12 cellular contexts compared by ENCODE assay signal in genomic region chr12:110339184-110339952, GRCh38. TPM values are rescaled to one million over a fixed set of nuclear protein-coding genes. Genes with fewer than 3 reads are reported as not detected.
DNase-seq lines count a peak whose midpoint lies in the region; ATAC-seq and TF ChIP-seq lines count a peak whose summit lies in the region.
"Had no signal": no experiment of that assay in that cellular context is flagged by ENCODE, and none has a peak within 500 bp of the region (broad histone marks: within the 10 kb centered on the region; RNA-seq: fewer than 3 reads in every experiment).

No MANE protein-coding gene starts in this region.

- peak overlapping the region; percentile 63 to 83 (median 69) for H3K27ac ChIP-seq in stomach

- H3K4me3 Mint-ChIP-seq in activated CD4-positive, alpha-beta T cell treated with anti-CD3 and anti-CD28 coated beads for 36 hours: no peak overlapping the region
- H3K4me3 Mint-ChIP-seq in WTC11 (no peak overlapping the region), glutamatergic neuron (ENCODE audit: unreplicated experiment) (peak overlapping the region; percentile 52)

- peaks cover 100% of the 10 kb centered on the region in 4 donors for H3K36me3 ChIP-seq in stomach

- H3K27me3 ChIP-seq in stomach: no peaks in the 10 kb centered on the region

- peaks cover 10 to 31% (median 12%) of the 10 kb centered on the region in 4 donors for H3K4me1 ChIP-seq in stomach

- TF ChIP-seq POLR2A in stomach (IDR thresholded peaks at IDR 0.05): no peak

- intact Hi-C loops in activated CD4-positive, alpha-beta T cell treated with anti-CD3 and anti-CD28 coated beads for 36 hours (cut with DNase I, micrococcal nuclease): loop anchor here in 1 of 2 experiments (1.0 kb wide), 1 partner anchor 239 kb away; no protein-coding TSS in a partner anchor
- intact Hi-C loops in stomach (cut with DNase I; ENCODE audit: low total_unique reads): no loop called here

- WGBS in stomach, 5 donors: 31 to 59% (median 39%) methylated on average over 8 of the region's 8 CpGs

- H3K4me1 Mint-ChIP-seq in activated CD4-positive, alpha-beta T cell treated with anti-CD3 and anti-CD28 coated beads for 36 hours: no peaks in the 10 kb centered on the region
- H3K4me1 Mint-ChIP-seq in WTC11: no peaks in the 10 kb centered on the region
- peaks cover 34% of the 10 kb centered on the region for H3K4me1 Mint-ChIP-seq in glutamatergic neuron (ENCODE audit: low read depth, unreplicated experiment)

- no peak for DNase-seq in activated CD4-positive, alpha-beta T cell treated with anti-CD3 and anti-CD28 coated beads for 36 hours
- no peak for DNase-seq in activated CD4-positive, alpha-beta T cell treated with anti-CD3 and anti-CD28 coated beads for 1 hour
- DNase-seq in WTC11 (ENCODE audit: low spot score): no peak
- no peak for DNase-seq in glutamatergic neuron
- no peak for DNase-seq in stomach
- no peak for DNase-seq in NCI-H187 treated with DMSO at 0.1 percent for 48 hours (lab: John Stamatoyannopoulos, UW)
- no peak for DNase-seq in NOMO-1 treated with DMSO at 0.1 percent for 48 hours (lab: John Stamatoyannopoulos, UW; ENCODE audit: unreplicated experiment)
- DNase-seq: 8988T; H7; NCI-H446 treated with DMSO at 0.1 percent for 48 hours; stimulated activated naive CD4-positive, alpha-beta T cell had no signal

- ATAC-seq in activated CD4-positive, alpha-beta T cell treated with anti-CD3 and anti-CD28 coated beads for 36 hours: no peak
- ATAC-seq in WTC11: no peak
- no peak for ATAC-seq in GM18870 (IDR thresholded peaks at IDR 0.05; ENCODE audit: unreplicated experiment)

- no peaks in the 10 kb centered on the region for H3K9me3 ChIP-seq in stomach

- peak overlapping the region; percentile 39 for H3K27ac Mint-ChIP-seq in activated CD4-positive, alpha-beta T cell treated with anti-CD3 and anti-CD28 coated beads for 36 hours
- H3K27ac Mint-ChIP-seq in WTC11: peak overlapping the region; percentile 6; the same call in 1 of the 2 replicates
- peak overlapping the region; percentile 33 for H3K27ac Mint-ChIP-seq in glutamatergic neuron (ENCODE audit: unreplicated experiment)

- POLR2A ChIA-PET in activated CD4-positive, alpha-beta T cell treated with anti-CD3 and anti-CD28 coated beads for 36 hours (lab: Charles Lee): no interaction called here
- POLR2A ChIA-PET in WTC11 (lab: Charles Lee): interaction anchor here (0.5 to 0.6 kb wide), 2 partner anchors 28 to 124 kb away, joined by 3 to 5 read pairs; no protein-coding TSS in a partner anchor

- H3K4me3 ChIP-seq in stomach: no peak overlapping the region

- CTCF ChIA-PET in activated CD4-positive, alpha-beta T cell treated with anti-CD3 and anti-CD28 coated beads for 36 hours (lab: Charles Lee): interaction anchor here (0.7 to 1.5 kb wide), 5 partner anchors 11 to 67 kb away, joined by 3 to 7 read pairs (median 5); no protein-coding TSS in a partner anchor
- CTCF ChIA-PET in WTC11 (lab: Charles Lee): interaction anchor here (1.7 kb wide), 1 partner anchor 92 kb away, joined by 4 read pairs; no protein-coding TSS in a partner anchor

- TF ChIP-seq CTCF in WTC11 (IDR thresholded peaks at IDR 0.05): no peak
- TF ChIP-seq CTCF in glutamatergic neuron (IDR thresholded peaks at IDR 0.05; ENCODE audit: partially characterized antibody, unreplicated experiment): no peak
- TF ChIP-seq CTCF in stomach (IDR thresholded peaks at IDR 0.05): no peak

- no peaks in the 10 kb centered on the region for H3K9me3 Mint-ChIP-seq in activated CD4-positive, alpha-beta T cell treated with anti-CD3 and anti-CD28 coated beads for 36 hours (ENCODE audit: low read depth)
- H3K9me3 Mint-ChIP-seq in WTC11 (no peaks in the 10 kb centered on the region), glutamatergic neuron (ENCODE audit: unreplicated experiment) (peaks cover 17% of the 10 kb centered on the region)

- no peak for TF ChIP-seq EP300 in stomach (IDR thresholded peaks at IDR 0.05)

- no peaks in the 10 kb centered on the region for H3K27me3 Mint-ChIP-seq in activated CD4-positive, alpha-beta T cell treated with anti-CD3 and anti-CD28 coated beads for 36 hours
- H3K27me3 Mint-ChIP-seq in WTC11 (ENCODE audit: low read depth) (no peaks in the 10 kb centered on the region), glutamatergic neuron (ENCODE audit: unreplicated experiment) (peaks cover 15% of the 10 kb centered on the region)

- H3K36me3 Mint-ChIP-seq in activated CD4-positive, alpha-beta T cell treated with anti-CD3 and anti-CD28 coated beads for 36 hours (ENCODE audit: low read depth): peaks cover 82% of the 10 kb centered on the region
- peaks cover 94% of the 10 kb centered on the region for H3K36me3 Mint-ChIP-seq in WTC11
- peaks cover 18% of the 10 kb centered on the region for H3K36me3 Mint-ChIP-seq in glutamatergic neuron (ENCODE audit: unreplicated experiment)

TF ChIP-seq in WTC11, 78 proteins besides CTCF, POLR2A, EP300 and RAD21 (continues in another document):
- TF ChIP-seq, protein P1, sequence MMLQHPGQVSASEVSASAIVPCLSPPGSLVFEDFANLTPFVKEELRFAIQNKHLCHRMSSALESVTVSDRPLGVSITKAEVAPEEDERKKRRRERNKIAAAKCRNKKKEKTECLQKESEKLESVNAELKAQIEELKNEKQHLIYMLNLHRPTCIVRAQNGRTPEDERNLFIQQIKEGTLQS (CRISPR knock-in tag; conservative IDR thresholded peaks at IDR 0.05): no peak
- TF ChIP-seq, protein P2, sequence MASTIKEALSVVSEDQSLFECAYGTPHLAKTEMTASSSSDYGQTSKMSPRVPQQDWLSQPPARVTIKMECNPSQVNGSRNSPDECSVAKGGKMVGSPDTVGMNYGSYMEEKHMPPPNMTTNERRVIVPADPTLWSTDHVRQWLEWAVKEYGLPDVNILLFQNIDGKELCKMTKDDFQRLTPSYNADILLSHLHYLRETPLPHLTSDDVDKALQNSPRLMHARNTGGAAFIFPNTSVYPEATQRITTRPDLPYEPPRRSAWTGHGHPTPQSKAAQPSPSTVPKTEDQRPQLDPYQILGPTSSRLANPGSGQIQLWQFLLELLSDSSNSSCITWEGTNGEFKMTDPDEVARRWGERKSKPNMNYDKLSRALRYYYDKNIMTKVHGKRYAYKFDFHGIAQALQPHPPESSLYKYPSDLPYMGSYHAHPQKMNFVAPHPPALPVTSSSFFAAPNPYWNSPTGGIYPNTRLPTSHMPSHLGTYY (CRISPR knock-in tag; IDR thresholded peaks at IDR 0.05): no peak
- TF ChIP-seq USF2 (CRISPR knock-in tag; IDR thresholded peaks at IDR 0.05) (no peak), JAZF1 (CRISPR knock-in tag; IDR thresholded peaks at IDR 0.05) (no peak), OVOL2 (CRISPR knock-in tag; IDR thresholded peaks at IDR 0.05; ENCODE audit: borderline replicate concordance) (no peak), GTF2I (CRISPR knock-in tag; conservative IDR thresholded peaks at IDR 0.05) (no peak), TEAD1 (CRISPR knock-in tag; IDR thresholded peaks at IDR 0.05) (no peak), CREM (CRISPR knock-in tag; IDR thresholded peaks at IDR 0.05) (no peak), ZNF396 (CRISPR knock-in tag; IDR thresholded peaks at IDR 0.05; ENCODE audit: borderline replicate concordance) (no peak)
- TF ChIP-seq, protein P3, sequence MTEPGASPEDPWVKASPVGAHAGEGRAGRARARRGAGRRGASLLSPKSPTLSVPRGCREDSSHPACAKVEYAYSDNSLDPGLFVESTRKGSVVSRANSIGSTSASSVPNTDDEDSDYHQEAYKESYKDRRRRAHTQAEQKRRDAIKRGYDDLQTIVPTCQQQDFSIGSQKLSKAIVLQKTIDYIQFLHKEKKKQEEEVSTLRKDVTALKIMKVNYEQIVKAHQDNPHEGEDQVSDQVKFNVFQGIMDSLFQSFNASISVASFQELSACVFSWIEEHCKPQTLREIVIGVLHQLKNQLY (CRISPR knock-in tag; IDR thresholded peaks at IDR 0.05): no peak
- TF ChIP-seq, protein P4, sequence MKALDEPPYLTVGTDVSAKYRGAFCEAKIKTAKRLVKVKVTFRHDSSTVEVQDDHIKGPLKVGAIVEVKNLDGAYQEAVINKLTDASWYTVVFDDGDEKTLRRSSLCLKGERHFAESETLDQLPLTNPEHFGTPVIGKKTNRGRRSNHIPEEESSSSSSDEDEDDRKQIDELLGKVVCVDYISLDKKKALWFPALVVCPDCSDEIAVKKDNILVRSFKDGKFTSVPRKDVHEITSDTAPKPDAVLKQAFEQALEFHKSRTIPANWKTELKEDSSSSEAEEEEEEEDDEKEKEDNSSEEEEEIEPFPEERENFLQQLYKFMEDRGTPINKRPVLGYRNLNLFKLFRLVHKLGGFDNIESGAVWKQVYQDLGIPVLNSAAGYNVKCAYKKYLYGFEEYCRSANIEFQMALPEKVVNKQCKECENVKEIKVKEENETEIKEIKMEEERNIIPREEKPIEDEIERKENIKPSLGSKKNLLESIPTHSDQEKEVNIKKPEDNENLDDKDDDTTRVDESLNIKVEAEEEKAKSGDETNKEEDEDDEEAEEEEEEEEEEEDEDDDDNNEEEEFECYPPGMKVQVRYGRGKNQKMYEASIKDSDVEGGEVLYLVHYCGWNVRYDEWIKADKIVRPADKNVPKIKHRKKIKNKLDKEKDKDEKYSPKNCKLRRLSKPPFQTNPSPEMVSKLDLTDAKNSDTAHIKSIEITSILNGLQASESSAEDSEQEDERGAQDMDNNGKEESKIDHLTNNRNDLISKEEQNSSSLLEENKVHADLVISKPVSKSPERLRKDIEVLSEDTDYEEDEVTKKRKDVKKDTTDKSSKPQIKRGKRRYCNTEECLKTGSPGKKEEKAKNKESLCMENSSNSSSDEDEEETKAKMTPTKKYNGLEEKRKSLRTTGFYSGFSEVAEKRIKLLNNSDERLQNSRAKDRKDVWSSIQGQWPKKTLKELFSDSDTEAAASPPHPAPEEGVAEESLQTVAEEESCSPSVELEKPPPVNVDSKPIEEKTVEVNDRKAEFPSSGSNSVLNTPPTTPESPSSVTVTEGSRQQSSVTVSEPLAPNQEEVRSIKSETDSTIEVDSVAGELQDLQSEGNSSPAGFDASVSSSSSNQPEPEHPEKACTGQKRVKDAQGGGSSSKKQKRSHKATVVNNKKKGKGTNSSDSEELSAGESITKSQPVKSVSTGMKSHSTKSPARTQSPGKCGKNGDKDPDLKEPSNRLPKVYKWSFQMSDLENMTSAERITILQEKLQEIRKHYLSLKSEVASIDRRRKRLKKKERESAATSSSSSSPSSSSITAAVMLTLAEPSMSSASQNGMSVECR (CRISPR knock-in tag; IDR thresholded peaks at IDR 0.05; ENCODE audit: borderline replicate concordance): no peak

RNA-seq across cellular contexts. Expression of gene ATP2A2, which starts 58.3 kb away (rescaled TPM):
- 100 to 1,000 TPM; 116 to 130 TPM for total RNA-seq in activated CD4-positive, alpha-beta T cell treated with anti-CD3 and anti-CD28 coated beads for 36 hours
- total RNA-seq in WTC11 (2021) (216 to 239 TPM (median 216 TPM) in 3 replicates), glutamatergic neuron (ENCODE audit: unreplicated experiment) (269 TPM), stomach (100 to 1,000 TPM; 102 to 202 (median 118) TPM)
- 10 to 100 TPM; 14.1 to 29.6 (median 23.7) TPM for polyA plus RNA-seq in stomach
